Comparison of ENCODE assay signal across 22 cellular contexts in the genomic region with DNA sequence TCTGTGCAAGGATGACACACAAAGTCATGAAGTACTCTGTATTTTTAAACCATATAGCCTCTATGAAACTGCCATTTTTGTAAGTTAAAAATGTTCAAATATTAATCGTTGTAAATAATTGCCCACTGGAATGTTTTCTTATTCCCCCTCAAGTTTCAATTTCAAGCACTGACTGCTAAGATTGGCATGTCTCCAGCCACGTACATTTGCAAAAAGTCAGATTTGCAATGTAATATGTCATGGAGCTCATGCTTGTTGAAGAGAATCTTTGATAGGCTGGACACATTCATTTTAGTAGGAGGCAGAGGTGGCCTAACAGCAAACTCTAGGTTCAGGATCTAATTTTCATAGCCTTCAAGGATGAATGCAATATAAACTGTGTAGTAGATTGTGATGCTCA.
"Had no signal": no experiment of that assay in that cellular context is flagged by ENCODE, and none has a peak within 500 bp of the region (broad histone marks: within the 10 kb centered on the region; RNA-seq: fewer than 3 reads in every experiment).

No MANE protein-coding gene starts in this region.

- H3K27ac Mint-ChIP-seq: activated CD4-positive, alpha-beta T cell treated with anti-CD3 and anti-CD28 coated beads, Interleukin-2, amount 10 ng/mL, durations not matched to agents 24 days and 14 days; activated CD8-positive, alpha-beta T cell treated with anti-CD3 and anti-CD28 coated beads for 36 hours; activated naive CD8-positive, alpha-beta T cell treated with anti-CD3 and anti-CD28 coated beads, Interleukin-2, amount 10 ng/mL, durations not matched to agents 7 days and 5 days; activated T-helper 17 cell treated with anti-CD3 and anti-CD28 coated beads, Interleukin-2, amount 50 U/mL, for 72 hours; progenitor cell of endocrine pancreas; T-cell; type B pancreatic cell had no signal

- DNase-seq: activated CD4-positive, alpha-beta T cell treated with anti-CD3 and anti-CD28 coated beads, Interleukin-2, amount 10 ng/mL, durations not matched to agents 24 days and 14 days; activated CD8-positive, alpha-beta T cell treated with anti-CD3 and anti-CD28 coated beads for 36 hours; activated naive CD4-positive, alpha-beta T cell; activated naive CD8-positive, alpha-beta T cell treated with anti-CD3 and anti-CD28 coated beads, Interleukin-2, amount 10 ng/mL, durations not matched to agents 7 days and 5 days; activated T-cell treated with anti-CD3 and anti-CD28 coated beads, Interleukin-2, amount 50 U/mL, for 1 hour; amygdala; body of pancreas; central memory CD4-positive, alpha-beta T cell; cortex of kidney; left colon; midbrain; occipital lobe; small intestine; stimulated activated CD4-positive, alpha-beta T cell treated with anti-CD3 and anti-CD28 coated beads, Interleukin-4, amount 100 ng/mL, for 1 hour; stomach; T-cell; T-helper 9 cell had no signal

- H3K27ac ChIP-seq: body of pancreas had no signal

- H3K9me3 Mint-ChIP-seq: activated CD4-positive, alpha-beta T cell treated with anti-CD3 and anti-CD28 coated beads, Interleukin-2, amount 10 ng/mL, durations not matched to agents 24 days and 14 days; activated CD8-positive, alpha-beta T cell treated with anti-CD3 and anti-CD28 coated beads for 36 hours; activated T-helper 17 cell treated with anti-CD3 and anti-CD28 coated beads, Interleukin-2, amount 50 U/mL, for 72 hours; T-cell; type B pancreatic cell had no signal

- FAIRE-seq: small intestine had no signal

- H3K4me3 ChIP-seq: body of pancreas, lung, right atrium auricular region, stomach had no signal

- H3K4me1 ChIP-seq: body of pancreas had no signal

- H3K4me3 Mint-ChIP-seq: activated CD4-positive, alpha-beta T cell treated with anti-CD3 and anti-CD28 coated beads, Interleukin-2, amount 10 ng/mL, durations not matched to agents 24 days and 14 days; activated CD8-positive, alpha-beta T cell treated with anti-CD3 and anti-CD28 coated beads for 36 hours; activated naive CD8-positive, alpha-beta T cell treated with anti-CD3 and anti-CD28 coated beads, Interleukin-2, amount 10 ng/mL, durations not matched to agents 7 days and 5 days; activated T-helper 17 cell treated with anti-CD3 and anti-CD28 coated beads, Interleukin-2, amount 50 U/mL, for 72 hours; T-cell; type B pancreatic cell had no signal

- H3K9me3 ChIP-seq: body of pancreas, stomach had no signal

- H3K4me1 Mint-ChIP-seq: activated T-helper 17 cell treated with anti-CD3 and anti-CD28 coated beads, Interleukin-2, amount 50 U/mL, for 72 hours had no signal

- H3K27me3 Mint-ChIP-seq: progenitor cell of endocrine pancreas, type B pancreatic cell had no signal

- H3K27me3 ChIP-seq: body of pancreas, right atrium auricular region, stomach had no signal
